In genomic region chr4:20287246-20287645, GRCh38 we compare ENCODE assay signal across 1 cellular context.
TF ChIP-seq lines count a peak whose summit lies in the region.

No MANE protein-coding gene starts in this region.

TF ChIP-seq in GM23338, 12 proteins besides CTCF, POLR2A, EP300 and RAD21 (continued from another document):
- no peak for TF ChIP-seq ZNF462 (CRISPR knock-in tag; IDR thresholded peaks at IDR 0.05)
- TF ChIP-seq POLR2AphosphoS5 (IDR thresholded peaks at IDR 0.05; ENCODE audit: low read depth) = no peak
- no peak for TF ChIP-seq EZH2phosphoT487 (IDR thresholded peaks at IDR 0.05; ENCODE audit: unreplicated experiment)
- TF ChIP-seq JUNB (IDR thresholded peaks at IDR 0.05; ENCODE audit: unreplicated experiment) = no peak
- TF ChIP-seq EZH2 (IDR thresholded peaks at IDR 0.05; ENCODE audit: low read depth, unreplicated experiment) = no peak
